ENCODE assay signal across 1 cellular context in genomic region chrX:30835373-30835772, GRCh38.
TF ChIP-seq lines count a peak whose summit lies in the region.

No MANE protein-coding gene starts in this region.

TF ChIP-seq in HepG2, 621 proteins besides CTCF, POLR2A, EP300 and RAD21 (continued from another document and continues in another):
- TF ChIP-seq ZNF280D (CRISPR knock-in tag; IDR thresholded peaks at IDR 0.05) (no peak), TP53 (CRISPR knock-in tag; conservative IDR thresholded peaks at IDR 0.05) (no peak), MTERF4 (CRISPR knock-in tag; IDR thresholded peaks at IDR 0.05) (no peak), ZNF646 (CRISPR knock-in tag; IDR thresholded peaks at IDR 0.05) (no peak), KLF6 (CRISPR knock-in tag; IDR thresholded peaks at IDR 0.05) (no peak), ZNF543 (CRISPR knock-in tag; IDR thresholded peaks at IDR 0.05) (no peak), ZSCAN29 (CRISPR knock-in tag; conservative IDR thresholded peaks at IDR 0.05) (no peak), NFYC (CRISPR knock-in tag; IDR thresholded peaks at IDR 0.05) (no peak; the same call in 1 of the 2 replicates), ZNF281 (CRISPR knock-in tag; IDR thresholded peaks at IDR 0.05; ENCODE audit: borderline replicate concordance) (no peak), USF2 (IDR thresholded peaks at IDR 0.05; ENCODE audit: low read depth, low read length) (peak; percentile 22; the same call in 1 of the 2 replicates), USF2 (CRISPR knock-in tag; IDR thresholded peaks at IDR 0.05; ENCODE audit: borderline replicate concordance) (peak; percentile 60; the same call in 1 of the 2 replicates), ZNF451 (CRISPR knock-in tag; IDR thresholded peaks at IDR 0.05) (no peak), ZNF24 (IDR thresholded peaks at IDR 0.05) (no peak), RCOR2 (CRISPR knock-in tag; IDR thresholded peaks at IDR 0.05) (peak; percentile 57; the same call in 1 of the 2 replicates), CC2D1A (CRISPR knock-in tag; IDR thresholded peaks at IDR 0.05) (no peak), TFDP2 (CRISPR knock-in tag; IDR thresholded peaks at IDR 0.05) (no peak), UBTF (CRISPR knock-in tag; IDR thresholded peaks at IDR 0.05) (no peak), GLMP (CRISPR knock-in tag; IDR thresholded peaks at IDR 0.05; ENCODE audit: borderline replicate concordance) (no peak), MEIS1 (CRISPR knock-in tag; IDR thresholded peaks at IDR 0.05; ENCODE audit: borderline replicate concordance) (no peak), MAZ (IDR thresholded peaks at IDR 0.05; ENCODE audit: borderline replicate concordance, low read depth, low read length) (no peak), MAZ (CRISPR knock-in tag; IDR thresholded peaks at IDR 0.05; ENCODE audit: low read depth) (no peak), SETDB1 (CRISPR knock-in tag; IDR thresholded peaks at IDR 0.05; ENCODE audit: borderline replicate concordance) (no peak), MTF2 (CRISPR knock-in tag; IDR thresholded peaks at IDR 0.05; ENCODE audit: borderline replicate concordance) (no peak), ZNF557 (CRISPR knock-in tag; IDR thresholded peaks at IDR 0.05) (no peak), PHF8 (CRISPR knock-in tag; IDR thresholded peaks at IDR 0.05) (no peak), CEBPB (IDR thresholded peaks at IDR 0.05; ENCODE audit: borderline replicate concordance, low read depth, low read length) (peak; percentile 79), ZFP62 (CRISPR knock-in tag; IDR thresholded peaks at IDR 0.05) (no peak), GMEB2 (CRISPR knock-in tag; IDR thresholded peaks at IDR 0.05; ENCODE audit: low read depth) (no peak), ZNF7 (CRISPR knock-in tag; IDR thresholded peaks at IDR 0.05) (no peak), PRPF4 (IDR thresholded peaks at IDR 0.05; ENCODE audit: low read depth, low read length, poor library complexity, severe bottlenecking) (no peak), ZNF660 (CRISPR knock-in tag; IDR thresholded peaks at IDR 0.05; ENCODE audit: borderline replicate concordance, low read depth) (no peak), ZEB1 (IDR thresholded peaks at IDR 0.05; ENCODE audit: insufficient replicate concordance, low read depth) (peak; percentile 29), NFIB (CRISPR knock-in tag; IDR thresholded peaks at IDR 0.05; ENCODE audit: borderline replicate concordance) (no peak)
